ENCODE assay signal across 1 cellular context in the genomic region with DNA sequence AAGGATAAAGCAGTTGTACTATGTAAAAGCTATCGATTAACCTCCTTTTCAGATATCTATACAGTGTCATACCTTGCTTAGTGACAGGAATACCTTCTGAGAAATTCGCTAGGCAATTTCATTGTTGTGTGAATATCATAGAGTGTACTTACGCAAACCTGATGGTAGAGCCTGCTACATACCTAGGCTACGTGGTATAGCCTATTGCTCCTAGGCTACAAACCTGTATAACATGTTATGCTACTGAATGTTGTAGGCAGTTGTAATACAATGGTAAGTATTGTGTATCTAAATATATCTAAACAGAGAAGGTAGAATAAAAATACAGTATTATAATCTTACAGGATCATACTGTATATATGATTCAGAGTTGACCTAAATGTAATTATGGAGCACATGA.
TF ChIP-seq lines count a peak whose summit lies in the region.

No MANE protein-coding gene starts in this region.

TF ChIP-seq in GM23338, 12 proteins besides CTCF, POLR2A, EP300 and RAD21 (continued from another document):
- TF ChIP-seq, protein P1, sequence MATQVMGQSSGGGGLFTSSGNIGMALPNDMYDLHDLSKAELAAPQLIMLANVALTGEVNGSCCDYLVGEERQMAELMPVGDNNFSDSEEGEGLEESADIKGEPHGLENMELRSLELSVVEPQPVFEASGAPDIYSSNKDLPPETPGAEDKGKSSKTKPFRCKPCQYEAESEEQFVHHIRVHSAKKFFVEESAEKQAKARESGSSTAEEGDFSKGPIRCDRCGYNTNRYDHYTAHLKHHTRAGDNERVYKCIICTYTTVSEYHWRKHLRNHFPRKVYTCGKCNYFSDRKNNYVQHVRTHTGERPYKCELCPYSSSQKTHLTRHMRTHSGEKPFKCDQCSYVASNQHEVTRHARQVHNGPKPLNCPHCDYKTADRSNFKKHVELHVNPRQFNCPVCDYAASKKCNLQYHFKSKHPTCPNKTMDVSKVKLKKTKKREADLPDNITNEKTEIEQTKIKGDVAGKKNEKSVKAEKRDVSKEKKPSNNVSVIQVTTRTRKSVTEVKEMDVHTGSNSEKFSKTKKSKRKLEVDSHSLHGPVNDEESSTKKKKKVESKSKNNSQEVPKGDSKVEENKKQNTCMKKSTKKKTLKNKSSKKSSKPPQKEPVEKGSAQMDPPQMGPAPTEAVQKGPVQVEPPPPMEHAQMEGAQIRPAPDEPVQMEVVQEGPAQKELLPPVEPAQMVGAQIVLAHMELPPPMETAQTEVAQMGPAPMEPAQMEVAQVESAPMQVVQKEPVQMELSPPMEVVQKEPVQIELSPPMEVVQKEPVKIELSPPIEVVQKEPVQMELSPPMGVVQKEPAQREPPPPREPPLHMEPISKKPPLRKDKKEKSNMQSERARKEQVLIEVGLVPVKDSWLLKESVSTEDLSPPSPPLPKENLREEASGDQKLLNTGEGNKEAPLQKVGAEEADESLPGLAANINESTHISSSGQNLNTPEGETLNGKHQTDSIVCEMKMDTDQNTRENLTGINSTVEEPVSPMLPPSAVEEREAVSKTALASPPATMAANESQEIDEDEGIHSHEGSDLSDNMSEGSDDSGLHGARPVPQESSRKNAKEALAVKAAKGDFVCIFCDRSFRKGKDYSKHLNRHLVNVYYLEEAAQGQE (IDR thresholded peaks at IDR 0.05; ENCODE audit: unreplicated experiment), result no peak
- no peak for TF ChIP-seq JUNB (IDR thresholded peaks at IDR 0.05; ENCODE audit: unreplicated experiment)
- no peak for TF ChIP-seq EZH2 (IDR thresholded peaks at IDR 0.05; ENCODE audit: low read depth, unreplicated experiment)
- no peak for TF ChIP-seq NANOG (IDR thresholded peaks at IDR 0.05; ENCODE audit: borderline replicate concordance)
TF ChIP-seq in GM23338: peak in this region for 0.
